In genomic region chr2:84986018-84986417, GRCh38 we compare ENCODE assay signal across 24 cellular contexts. TPM values are rescaled to one million over a fixed set of nuclear protein-coding genes. Genes with fewer than 3 reads are reported as not detected.
A peak's percentile ranks its signal among the peaks of the same experiment; 100 is the strongest.
DNase-seq lines count a peak whose midpoint lies in the region; ATAC-seq and TF ChIP-seq lines count a peak whose summit lies in the region.
"Had no signal": no experiment of that assay in that cellular context is flagged by ENCODE, and none has a peak within 500 bp of the region (broad histone marks: within the 10 kb centered on the region; RNA-seq: fewer than 3 reads in every experiment).

No MANE protein-coding gene starts in this region.

- peaks cover 100% of the 10 kb centered on the region for H3K79me2 ChIP-seq in GM23338 (replicated peaks; ENCODE audit: insufficient read depth)

- ATAC-seq in GM23338 (no peak), HG02852 (IDR thresholded peaks at IDR 0.05; ENCODE audit: unreplicated experiment) (no peak)
- ATAC-seq: GM12878; HepG2; left cardiac atrium; stimulated activated memory B cell treated with anti-CD40 and anti-IgM and Interleukin-4, amounts not matched to agents 10 μg/mL and 1 μg/mL and 100 μg/mL, for 72 hours had no signal

- peak overlapping the region; percentile 80 for H3K27ac Mint-ChIP-seq in activated naive CD4-positive, alpha-beta T cell treated with anti-CD3 and anti-CD28 coated beads, Interleukin-2, amount 50 U/mL, for 24 hours
- H3K27ac Mint-ChIP-seq in GM23338 (no peak overlapping the region), nephron (peak overlapping the region in 2 of 3 experiments; percentile 9 to 69)
- H3K27ac Mint-ChIP-seq in activated T-helper 2 cell treated with anti-CD3 and anti-CD28 coated beads, Interferon-gamma antibody, Interleukin-2, Interleukin-4, amounts not matched to agents 10 μg/mL and 5 μg/mL and 100 μg/mL, durations not matched to agents 14 hours and 24 hours and 36 hours: peak overlapping the region; percentile 24
- H3K27ac Mint-ChIP-seq: activated CD4-positive, alpha-beta memory T cell treated with anti-CD3 and anti-CD28 coated beads, Interleukin-2, amount 10 ng/mL, durations not matched to agents 7 days and 5 days; neural progenitor cell had no signal

- peaks cover 41% of the 10 kb centered on the region for H3K4me1 ChIP-seq in GM23338 (ENCODE audit: insufficient read depth)
- H3K4me1 ChIP-seq: BE2C, neural progenitor cell had no signal

- H3K4me2 ChIP-seq in GM23338: peak overlapping the region; percentile 18
- H3K4me2 ChIP-seq: neural progenitor cell had no signal

- intact Hi-C loops in activated T-helper 2 cell treated with anti-CD3 and anti-CD28 coated beads, Interferon-gamma antibody, Interleukin-2, Interleukin-4, amounts not matched to agents 10 μg/mL and 5 μg/mL and 100 μg/mL, durations not matched to agents 14 hours and 24 hours and 36 hours (cut with micrococcal nuclease): no loop called here

- no peaks in the 10 kb centered on the region for H3K27me3 Mint-ChIP-seq in activated naive CD4-positive, alpha-beta T cell treated with anti-CD3 and anti-CD28 coated beads, Interleukin-2, amount 50 U/mL, for 24 hours
- H3K27me3 Mint-ChIP-seq in GM23338 (ENCODE audit: insufficient read depth, low read depth, poor library complexity): peaks cover 7% of the 10 kb centered on the region
- no peaks in the 10 kb centered on the region for H3K27me3 Mint-ChIP-seq in activated T-helper 2 cell treated with anti-CD3 and anti-CD28 coated beads, Interferon-gamma antibody, Interleukin-2, Interleukin-4, amounts not matched to agents 10 μg/mL and 5 μg/mL and 100 μg/mL, durations not matched to agents 14 hours and 24 hours and 36 hours (ENCODE audit: low read depth)
- no peaks in the 10 kb centered on the region for H3K27me3 Mint-ChIP-seq in nephron (ENCODE audit: low read depth)
- H3K27me3 Mint-ChIP-seq: activated CD4-positive, alpha-beta memory T cell treated with anti-CD3 and anti-CD28 coated beads, Interleukin-2, amount 10 ng/mL, durations not matched to agents 7 days and 5 days; stimulated activated memory B cell treated with anti-CD40 and anti-IgM and Interleukin-4, amounts not matched to agents 10 μg/mL and 1 μg/mL and 100 μg/mL, for 72 hours had no signal

- no peak overlapping the region for H3K4me3 ChIP-seq in GM23338
- H3K4me3 ChIP-seq: GM12878, lung, neural progenitor cell, skin epidermis, upper lobe of left lung had no signal

- TF ChIP-seq CTCF in GM23338 (conservative IDR thresholded peaks at IDR 0.05; ENCODE audit: low read depth in 2 of 2) (no peak), nephron (IDR thresholded peaks at IDR 0.05; ENCODE audit: unreplicated experiment in 3 of 3) (no peak)

- H3K27me3 ChIP-seq in GM23338 (ENCODE audit: insufficient read depth): no peaks in the 10 kb centered on the region
- H3K27me3 ChIP-seq: BE2C, brain microvascular endothelial cell, neural progenitor cell, upper lobe of left lung had no signal

- DNase-seq in activated naive CD4-positive, alpha-beta T cell treated with anti-CD3 and anti-CD28 coated beads, Interleukin-2, amount 50 U/mL, for 16 hours: no peak
- no peak for DNase-seq in GM23338 (ENCODE audit: low spot score)
- no peak for DNase-seq in activated T-helper 2 cell treated with anti-CD3 and anti-CD28 coated beads, Interferon-gamma antibody, Interleukin-2, Interleukin-4, amounts not matched to agents 10 μg/mL and 5 μg/mL and 100 μg/mL, durations not matched to agents 14 hours and 24 hours and 36 hours (ENCODE audit: low spot score)
- no peak for DNase-seq in HT-29 (ENCODE audit: low spot score)
- DNase-seq in NCI-H1694 treated with DMSO at 0.1 percent for 48 hours (lab: John Stamatoyannopoulos, UW): no peak
- DNase-seq: activated CD4-positive, alpha-beta memory T cell treated with anti-CD3 and anti-CD28 coated beads, Interleukin-2, amount 10 ng/mL, durations not matched to agents 7 days and 5 days; amniotic stem cell; BE2C; brain microvascular endothelial cell; H9; left cardiac atrium; NCI-H1436 treated with DMSO at 0.1 percent for 48 hours; NCI-H82; upper lobe of left lung had no signal

- peaks cover 47% of the 10 kb centered on the region for H3K4me1 Mint-ChIP-seq in activated naive CD4-positive, alpha-beta T cell treated with anti-CD3 and anti-CD28 coated beads, Interleukin-2, amount 50 U/mL, for 24 hours
- H3K4me1 Mint-ChIP-seq in GM23338: peaks cover 32% of the 10 kb centered on the region
- peaks cover 28% of the 10 kb centered on the region for H3K4me1 Mint-ChIP-seq in activated T-helper 2 cell treated with anti-CD3 and anti-CD28 coated beads, Interferon-gamma antibody, Interleukin-2, Interleukin-4, amounts not matched to agents 10 μg/mL and 5 μg/mL and 100 μg/mL, durations not matched to agents 14 hours and 24 hours and 36 hours (ENCODE audit: low read depth)
- H3K4me1 Mint-ChIP-seq in nephron: peaks cover 13% of the 10 kb centered on the region

- H2AFZ ChIP-seq in GM23338: no peak overlapping the region
- H2AFZ ChIP-seq: neural progenitor cell, parathyroid adenoma had no signal

- peaks cover 85% of the 10 kb centered on the region for H4K20me1 ChIP-seq in GM23338 (replicated peaks; ENCODE audit: insufficient read depth)

- H3K9me3 Mint-ChIP-seq in activated naive CD4-positive, alpha-beta T cell treated with anti-CD3 and anti-CD28 coated beads, Interleukin-2, amount 50 U/mL, for 24 hours: no peaks in the 10 kb centered on the region
- H3K9me3 Mint-ChIP-seq in GM23338 (no peaks in the 10 kb centered on the region), nephron (no peaks in the 10 kb centered on the region)
- H3K9me3 Mint-ChIP-seq in activated T-helper 2 cell treated with anti-CD3 and anti-CD28 coated beads, Interferon-gamma antibody, Interleukin-2, Interleukin-4, amounts not matched to agents 10 μg/mL and 5 μg/mL and 100 μg/mL, durations not matched to agents 14 hours and 24 hours and 36 hours: no peaks in the 10 kb centered on the region
- H3K9me3 Mint-ChIP-seq: activated CD4-positive, alpha-beta memory T cell treated with anti-CD3 and anti-CD28 coated beads, Interleukin-2, amount 10 ng/mL, durations not matched to agents 7 days and 5 days; H9; stimulated activated memory B cell treated with anti-CD40 and anti-IgM and Interleukin-4, amounts not matched to agents 10 μg/mL and 1 μg/mL and 100 μg/mL, for 72 hours had no signal

- no peaks in the 10 kb centered on the region; the same call in 1 of the 2 replicates for H3K9me2 ChIP-seq in GM23338 (ENCODE audit: insufficient read depth)

- peak overlapping the region; percentile 45 for H3K4me3 Mint-ChIP-seq in activated naive CD4-positive, alpha-beta T cell treated with anti-CD3 and anti-CD28 coated beads, Interleukin-2, amount 50 U/mL, for 24 hours
- H3K4me3 Mint-ChIP-seq in GM23338 (no peak overlapping the region), nephron (no peak overlapping the region)
- no peak overlapping the region for H3K4me3 Mint-ChIP-seq in activated T-helper 2 cell treated with anti-CD3 and anti-CD28 coated beads, Interferon-gamma antibody, Interleukin-2, Interleukin-4, amounts not matched to agents 10 μg/mL and 5 μg/mL and 100 μg/mL, durations not matched to agents 14 hours and 24 hours and 36 hours (ENCODE audit: low read depth)
- H3K4me3 Mint-ChIP-seq: activated CD4-positive, alpha-beta memory T cell treated with anti-CD3 and anti-CD28 coated beads, Interleukin-2, amount 10 ng/mL, durations not matched to agents 7 days and 5 days; H9; neural progenitor cell; stimulated activated memory B cell treated with anti-CD40 and anti-IgM and Interleukin-4, amounts not matched to agents 10 μg/mL and 1 μg/mL and 100 μg/mL, for 72 hours had no signal

- no peaks in the 10 kb centered on the region for H3K36me3 ChIP-seq in GM23338 (ENCODE audit: insufficient read depth)
- H3K36me3 ChIP-seq: BE2C, brain microvascular endothelial cell, neural progenitor cell, upper lobe of left lung had no signal

- peaks cover 13% of the 10 kb centered on the region for H3K36me3 Mint-ChIP-seq in activated naive CD4-positive, alpha-beta T cell treated with anti-CD3 and anti-CD28 coated beads, Interleukin-2, amount 50 U/mL, for 24 hours
- H3K36me3 Mint-ChIP-seq in GM23338 (ENCODE audit: low read depth): peaks cover 3% of the 10 kb centered on the region; the same call in 1 of the 3 replicates
- peaks cover 24% of the 10 kb centered on the region for H3K36me3 Mint-ChIP-seq in activated T-helper 2 cell treated with anti-CD3 and anti-CD28 coated beads, Interferon-gamma antibody, Interleukin-2, Interleukin-4, amounts not matched to agents 10 μg/mL and 5 μg/mL and 100 μg/mL, durations not matched to agents 14 hours and 24 hours and 36 hours (ENCODE audit: low read depth)
- H3K36me3 Mint-ChIP-seq in nephron (ENCODE audit: low read depth): peaks cover 9% of the 10 kb centered on the region

- peaks cover 11% of the 10 kb centered on the region for H3F3A ChIP-seq in GM23338 (replicated peaks; ENCODE audit: low read depth)

- H3K27ac ChIP-seq in GM23338 (ENCODE audit: low read depth): peak overlapping the region; percentile 78; the same call in 1 of the 2 replicates
- H3K27ac ChIP-seq: brain microvascular endothelial cell, neural progenitor cell, parathyroid adenoma, skin epidermis, upper lobe of left lung had no signal

TF ChIP-seq in GM23338, 12 proteins besides CTCF, POLR2A, EP300 and RAD21 (continues in another document):
- no peak for TF ChIP-seq STAT1 (IDR thresholded peaks at IDR 0.05; ENCODE audit: unreplicated experiment)
- no peak for TF ChIP-seq ZNF331 (CRISPR knock-in tag; IDR thresholded peaks at IDR 0.05; ENCODE audit: low read depth)
- TF ChIP-seq EZH2 (IDR thresholded peaks at IDR 0.05; ENCODE audit: low read depth, unreplicated experiment): no peak
- TF ChIP-seq NANOG (IDR thresholded peaks at IDR 0.05; ENCODE audit: borderline replicate concordance): no peak
- no peak for TF ChIP-seq POLR2AphosphoS5 (IDR thresholded peaks at IDR 0.05; ENCODE audit: low read depth)
- TF ChIP-seq ZNF114 (CRISPR knock-in tag; IDR thresholded peaks at IDR 0.05): no peak
- no peak for TF ChIP-seq JUNB (IDR thresholded peaks at IDR 0.05; ENCODE audit: unreplicated experiment)
- no peak for TF ChIP-seq CREB1 (CRISPR knock-in tag; IDR thresholded peaks at IDR 0.05; ENCODE audit: low read depth)
- TF ChIP-seq EZH2phosphoT487 (IDR thresholded peaks at IDR 0.05; ENCODE audit: unreplicated experiment): no peak

RNA-seq across cellular contexts. Expression of gene KCMF1, which starts 15.1 kb away (rescaled TPM):
- total RNA-seq in GM23338 (2014; rRNA removed; shearing (Covaris generic)): 120 and 129 TPM in 2 replicates
- 29.3 and 39.4 TPM in 2 replicates for polyA plus RNA-seq in GM23338 (2016; fragmentation: Nextera tagmentation; extraction: Ambion mirVana)
- 82.6 and 86.3 TPM in 2 replicates for total RNA-seq in activated T-helper 2 cell treated with anti-CD3 and anti-CD28 coated beads, Interferon-gamma antibody, Interleukin-2, Interleukin-4, amounts not matched to agents 10 μg/mL and 5 μg/mL and 100 μg/mL, durations not matched to agents 14 hours and 24 hours and 36 hours
- total RNA-seq in HT-29 (2014; rRNA removed; shearing (Covaris generic)): 39.2 and 47.6 TPM in 2 replicates
